Comparison of ENCODE assay signal across 14 cellular contexts in genomic region chr5:137126829-137127228, GRCh38.
DNase-seq lines count a peak whose midpoint lies in the region; ATAC-seq and TF ChIP-seq lines count a peak whose summit lies in the region.
"Had no signal": no experiment of that assay in that cellular context is flagged by ENCODE, and none has a peak within 500 bp of the region (broad histone marks: within the 10 kb centered on the region; RNA-seq: fewer than 3 reads in every experiment).

No MANE protein-coding gene starts in this region.

- no peaks in the 10 kb centered on the region for H3K36me3 Mint-ChIP-seq in stimulated activated naive B cell treated with anti-CD40 and anti-IgM and Interleukin-4, amounts not matched to agents 10 μg/mL and 1 μg/mL and 100 μg/mL, for 72 hours
- H3K36me3 Mint-ChIP-seq: CD14-positive monocyte; CD8-positive, alpha-beta T cell had no signal

- H3K27me3 Mint-ChIP-seq in stimulated activated naive B cell treated with anti-CD40 and anti-IgM and Interleukin-4, amounts not matched to agents 10 μg/mL and 1 μg/mL and 100 μg/mL, for 72 hours: peaks cover 5 to 6% of the 10 kb centered on the region in 2 donors

- DNase-seq in DMS53 (lab: John Stamatoyannopoulos, UW) (peak; percentile 19), DMS53 treated with DMSO at 0.1 percent for 48 hours (lab: John Stamatoyannopoulos, UW; ENCODE audit: unreplicated experiment) (no peak), RWPE2 (ENCODE audit: low spot score) (no peak), epithelial cell of esophagus (ENCODE audit: low read depth) (peak; percentile 69), islet precursor cell (peak; percentile 4), aorta (no peak), NCI-H510A (lab: John Stamatoyannopoulos, UW) (no peak)
- DNase-seq in stimulated activated naive B cell treated with anti-CD40 and anti-IgM and Interleukin-4, amounts not matched to agents 10 μg/mL and 1 μg/mL and 100 μg/mL, for 72 hours: no peak
- DNase-seq: Caco-2; CD8-positive, alpha-beta T cell; H7 had no signal

- no peak overlapping the region for H3K27ac Mint-ChIP-seq in stimulated activated naive B cell treated with anti-CD40 and anti-IgM and Interleukin-4, amounts not matched to agents 10 μg/mL and 1 μg/mL and 100 μg/mL, for 72 hours
- H3K27ac Mint-ChIP-seq: CD14-positive monocyte; CD8-positive, alpha-beta T cell had no signal

- no peak for TF ChIP-seq CTCF in RWPE2 (IDR thresholded peaks at IDR 0.05; ENCODE audit: poor library complexity, severe bottlenecking)
- TF ChIP-seq CTCF in epithelial cell of esophagus (IDR thresholded peaks at IDR 0.05; ENCODE audit: insufficient read depth, low read depth, low read length, missing control alignments): no peak

- peaks cover 0 to 7% of the 10 kb centered on the region in 2 donors for H3K9me3 Mint-ChIP-seq in stimulated activated naive B cell treated with anti-CD40 and anti-IgM and Interleukin-4, amounts not matched to agents 10 μg/mL and 1 μg/mL and 100 μg/mL, for 72 hours
- H3K9me3 Mint-ChIP-seq: CD8-positive, alpha-beta T cell had no signal

- H3K4me3 Mint-ChIP-seq in stimulated activated naive B cell treated with anti-CD40 and anti-IgM and Interleukin-4, amounts not matched to agents 10 μg/mL and 1 μg/mL and 100 μg/mL, for 72 hours: no peak overlapping the region
- H3K4me3 Mint-ChIP-seq: CD14-positive monocyte; CD8-positive, alpha-beta T cell had no signal

- ATAC-seq in RWPE2 (ENCODE audit: low read depth) (peak; percentile 40), aorta (ENCODE audit: low FRiP score) (no peak)
- no peak for ATAC-seq in stimulated activated naive B cell treated with anti-CD40 and anti-IgM and Interleukin-4, amounts not matched to agents 10 μg/mL and 1 μg/mL and 100 μg/mL, for 72 hours (replicated peaks)
- ATAC-seq: CD8-positive, alpha-beta T cell had no signal

- H3K4me1 ChIP-seq in RWPE2 (ENCODE audit: insufficient read depth, poor library complexity, severe bottlenecking) (no peaks in the 10 kb centered on the region), aorta (ENCODE audit: control insufficient read depth in 1 of 2, insufficient read depth in 2 of 2, low read length in 2 of 2) (no peaks in the 10 kb centered on the region)
- H3K4me1 ChIP-seq: Caco-2 had no signal

- intact Hi-C loops in aorta (cut with DNase I): no loop called here

- H3K9me3 ChIP-seq in RWPE2 (ENCODE audit: severe bottlenecking) (no peaks in the 10 kb centered on the region), aorta (ENCODE audit: control insufficient read depth, low read length) (no peaks in the 10 kb centered on the region)
- H3K9me3 ChIP-seq: Caco-2 had no signal

- WGBS in aorta, 2 donors: 95 to 100% methylated on average over 1 of the region's 1 CpG

- H3K27me3 ChIP-seq in RWPE2 (ENCODE audit: insufficient read depth, poor library complexity, severe bottlenecking) (no peaks in the 10 kb centered on the region), aorta (ENCODE audit: control insufficient read depth in 1 of 2, insufficient read depth in 2 of 2, low read length in 1 of 2) (no peaks in the 10 kb centered on the region)

- no peaks in the 10 kb centered on the region for H3K36me3 ChIP-seq in RWPE2 (ENCODE audit: low read depth)
- H3K36me3 ChIP-seq in aorta (ENCODE audit: control insufficient read depth in 1 of 2, insufficient read depth in 2 of 2, low read length in 1 of 2): no peaks in the 10 kb centered on the region

- H3K27ac ChIP-seq in RWPE2 (ENCODE audit: poor library complexity, severe bottlenecking) (no peak overlapping the region), aorta (ENCODE audit: low read depth in 1 of 2, low read length in 2 of 2) (no peak overlapping the region)
- H3K27ac ChIP-seq: 22Rv1, HL-60 had no signal

- H3K4me1 Mint-ChIP-seq in stimulated activated naive B cell treated with anti-CD40 and anti-IgM and Interleukin-4, amounts not matched to agents 10 μg/mL and 1 μg/mL and 100 μg/mL, for 72 hours: no peaks in the 10 kb centered on the region
- H3K4me1 Mint-ChIP-seq: CD14-positive monocyte had no signal

- H3K4me3 ChIP-seq in RWPE2 (ENCODE audit: severe bottlenecking) (no peak overlapping the region), epithelial cell of esophagus (ENCODE audit: low read length) (no peak overlapping the region), aorta (ENCODE audit: low read length in 2 of 2) (no peak overlapping the region)

Comparison
In these comparisons a context has a peak if more than half of its experiments do, and no peak if none do; other contexts are left out.
1. DNase-seq: peak in DMS53 (single experiment), epithelial cell of esophagus (single experiment) and islet precursor cell (single experiment); none in DMS53 treated with DMSO at 0.1 percent for 48 hours (single experiment), RWPE2 (single experiment), stimulated activated naive B cell treated with anti-CD40 and anti-IgM and Interleukin-4, amounts not matched to agents 10 μg/mL and 1 μg/mL and 100 μg/mL, for 72 hours (single experiment), aorta (0 of 2) and NCI-H510A (single experiment).